Comparison of ENCODE assay signal across 21 cellular contexts in the genomic region with DNA sequence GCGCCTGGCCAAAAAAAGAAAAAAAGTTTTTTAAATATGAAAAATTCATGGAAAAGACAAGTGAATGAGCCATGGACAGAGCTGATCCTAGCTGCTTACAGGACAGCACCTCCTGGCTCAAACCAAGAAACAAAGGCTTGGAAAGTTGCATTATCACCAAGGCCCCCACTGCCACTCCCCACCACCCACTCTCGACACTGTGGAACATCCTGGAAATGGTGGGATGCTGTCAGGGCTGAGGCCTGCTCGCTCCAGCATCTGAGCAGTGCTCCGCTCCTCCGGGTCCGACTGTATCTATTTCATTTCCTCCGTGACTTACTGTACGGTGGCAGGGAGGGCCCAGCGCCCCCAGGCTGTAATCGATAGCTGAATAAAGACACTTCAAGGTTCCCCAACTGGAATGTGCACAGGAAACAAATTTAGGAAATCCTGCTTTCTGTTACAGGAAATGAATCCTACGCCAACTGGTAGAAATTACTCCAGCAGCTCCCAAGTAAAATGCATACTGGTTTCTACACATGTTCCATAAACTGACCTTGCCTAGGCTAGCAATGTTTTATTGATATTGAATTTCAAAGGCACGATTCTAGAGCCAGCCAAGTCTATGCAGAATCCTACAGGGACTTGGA.
DNase-seq lines count a peak whose midpoint lies in the region; ATAC-seq and TF ChIP-seq lines count a peak whose summit lies in the region.
"Had no signal": no experiment of that assay in that cellular context is flagged by ENCODE, and none has a peak within 500 bp of the region (broad histone marks: within the 10 kb centered on the region; RNA-seq: fewer than 3 reads in every experiment).

No MANE protein-coding gene starts in this region.

- peaks cover 9% of the 10 kb centered on the region for H3K4me1 ChIP-seq in lower lobe of right lung

- POLR2A ChIA-PET in activated CD4-positive, alpha-beta T cell treated with anti-CD3 and anti-CD28 coated beads for 36 hours (lab: Charles Lee), result no interaction called here

- no peaks in the 10 kb centered on the region for H3K36me3 Mint-ChIP-seq in CD14-positive monocyte
- H3K36me3 Mint-ChIP-seq in activated CD4-positive, alpha-beta T cell treated with anti-CD3 and anti-CD28 coated beads for 36 hours (ENCODE audit: low read depth), result no peaks in the 10 kb centered on the region
- no peaks in the 10 kb centered on the region for H3K36me3 Mint-ChIP-seq in activated naive CD4-positive, alpha-beta T cell treated with anti-CD3 and anti-CD28 coated beads for 36 hours (ENCODE audit: low read depth)
- H3K36me3 Mint-ChIP-seq: activated naive CD8-positive, alpha-beta T cell treated with anti-CD3 and anti-CD28 coated beads, Interleukin-2, amount 10 ng/mL, durations not matched to agents 7 days and 5 days; IgD-negative memory B cell; natural killer cell treated with Interleukin-12 subunit alpha and Interleukin-12 subunit beta and Interleukin-15 and Interleukin-18, amount 100 ng/mL, for 72 hours had no signal

- CTCF ChIA-PET in activated CD4-positive, alpha-beta T cell treated with anti-CD3 and anti-CD28 coated beads for 36 hours (lab: Charles Lee), result no interaction called here
- CTCF ChIA-PET in activated naive CD4-positive, alpha-beta T cell treated with anti-CD3 and anti-CD28 coated beads for 36 hours (lab: Charles Lee), result interaction anchor here (1.2 kb wide), 1 partner anchor 12 kb away, joined by 4 read pairs; no protein-coding TSS in a partner anchor

- no peak for DNase-seq in CD14-positive monocyte (ENCODE audit: low spot score)
- peak; percentile 26 for DNase-seq in choroid plexus epithelial cell (ENCODE audit: low read depth)
- no peak for DNase-seq in lower lobe of right lung
- no peak for DNase-seq in sciatic nerve (ENCODE audit: low spot score)
- DNase-seq in activated CD4-positive, alpha-beta T cell treated with anti-CD3 and anti-CD28 coated beads for 36 hours, result no peak
- no peak for DNase-seq in activated naive CD4-positive, alpha-beta T cell treated with anti-CD3 and anti-CD28 coated beads for 36 hours
- DNase-seq in EL, result no peak
- no peak for DNase-seq in NCI-H2107 (lab: John Stamatoyannopoulos, UW)
- DNase-seq: activated CD4-positive, alpha-beta T cell treated with anti-CD3 and anti-CD28 coated beads, Interleukin-2, amount 50 U/mL, for 48 hours; activated CD4-positive, CD25-positive, alpha-beta regulatory T cell; activated naive CD8-positive, alpha-beta T cell treated with anti-CD3 and anti-CD28 coated beads, Interleukin-2, amount 10 ng/mL, durations not matched to agents 7 days and 5 days; left colon; NCI-H510A; PC-9; SIG-M5; upper lobe of left lung had no signal

- H3K27me3 Mint-ChIP-seq in CD14-positive monocyte (ENCODE audit: low read depth in 3 of 3), result peaks cover 0 to 2% (median 0%) of the 10 kb centered on the region in 3 donors
- H3K27me3 Mint-ChIP-seq in activated CD4-positive, alpha-beta T cell treated with anti-CD3 and anti-CD28 coated beads for 36 hours, result no peaks in the 10 kb centered on the region
- H3K27me3 Mint-ChIP-seq in activated naive CD4-positive, alpha-beta T cell treated with anti-CD3 and anti-CD28 coated beads for 36 hours (ENCODE audit: low read depth), result no peaks in the 10 kb centered on the region
- H3K27me3 Mint-ChIP-seq: central memory CD8-positive, alpha-beta T cell; natural killer cell treated with Interleukin-12 subunit alpha and Interleukin-12 subunit beta and Interleukin-15 and Interleukin-18, amount 100 ng/mL, for 72 hours had no signal

- H3K27ac Mint-ChIP-seq in CD14-positive monocyte, result peak overlapping the region; percentile 75 to 90 (median 88)
- H3K27ac Mint-ChIP-seq in activated CD4-positive, alpha-beta T cell treated with anti-CD3 and anti-CD28 coated beads for 36 hours, result no peak overlapping the region
- no peak overlapping the region for H3K27ac Mint-ChIP-seq in activated naive CD4-positive, alpha-beta T cell treated with anti-CD3 and anti-CD28 coated beads for 36 hours
- H3K27ac Mint-ChIP-seq: activated naive CD8-positive, alpha-beta T cell treated with anti-CD3 and anti-CD28 coated beads, Interleukin-2, amount 10 ng/mL, durations not matched to agents 7 days and 5 days had no signal

- H3K4me1 Mint-ChIP-seq in CD14-positive monocyte, result peaks cover 27% of the 10 kb centered on the region
- no peaks in the 10 kb centered on the region for H3K4me1 Mint-ChIP-seq in activated CD4-positive, alpha-beta T cell treated with anti-CD3 and anti-CD28 coated beads for 36 hours
- no peaks in the 10 kb centered on the region for H3K4me1 Mint-ChIP-seq in activated naive CD4-positive, alpha-beta T cell treated with anti-CD3 and anti-CD28 coated beads for 36 hours (ENCODE audit: low read depth)
- H3K4me1 Mint-ChIP-seq: activated naive CD8-positive, alpha-beta T cell treated with anti-CD3 and anti-CD28 coated beads, Interleukin-2, amount 10 ng/mL, durations not matched to agents 7 days and 5 days; central memory CD8-positive, alpha-beta T cell had no signal

- H3K4me3 ChIP-seq in choroid plexus epithelial cell (ENCODE audit: low read depth, low read length) (no peak overlapping the region), lower lobe of right lung (no peak overlapping the region)
- H3K4me3 ChIP-seq: PC-9, upper lobe of left lung had no signal

- H3K36me3 ChIP-seq in lower lobe of right lung, result no peaks in the 10 kb centered on the region

- intact Hi-C loops in CD14-positive monocyte (cut with micrococcal nuclease) (loop anchor here in 1 of 2 donors (2.0 kb wide), 1 partner anchor 21 kb away; no protein-coding TSS in a partner anchor), lower lobe of right lung (cut with DNase I) (no loop called here), sciatic nerve (cut with DNase I) (no loop called here)
- intact Hi-C loops in activated CD4-positive, alpha-beta T cell treated with anti-CD3 and anti-CD28 coated beads for 36 hours (cut with DNase I, micrococcal nuclease), result no loop called here
- intact Hi-C loops in activated naive CD4-positive, alpha-beta T cell treated with anti-CD3 and anti-CD28 coated beads for 36 hours (cut with micrococcal nuclease), result no loop called here

- H3K27ac ChIP-seq in lower lobe of right lung, result peak overlapping the region; percentile 8
- H3K27ac ChIP-seq: HL-60, PC-9 had no signal

- TF ChIP-seq CTCF in CD14-positive monocyte (IDR thresholded peaks at IDR 0.05), result no peak
- no peak for TF ChIP-seq CTCF in choroid plexus epithelial cell (conservative IDR thresholded peaks at IDR 0.05; ENCODE audit: low read depth, low read length)
- no peak for TF ChIP-seq CTCF in lower lobe of right lung (IDR thresholded peaks at IDR 0.05)

- no peaks in the 10 kb centered on the region for H3K9me3 Mint-ChIP-seq in CD14-positive monocyte
- no peaks in the 10 kb centered on the region for H3K9me3 Mint-ChIP-seq in activated CD4-positive, alpha-beta T cell treated with anti-CD3 and anti-CD28 coated beads for 36 hours (ENCODE audit: low read depth)
- no peaks in the 10 kb centered on the region for H3K9me3 Mint-ChIP-seq in activated naive CD4-positive, alpha-beta T cell treated with anti-CD3 and anti-CD28 coated beads for 36 hours
- H3K9me3 Mint-ChIP-seq: activated naive CD8-positive, alpha-beta T cell treated with anti-CD3 and anti-CD28 coated beads, Interleukin-2, amount 10 ng/mL, durations not matched to agents 7 days and 5 days; central memory CD8-positive, alpha-beta T cell; IgD-negative memory B cell; natural killer cell treated with Interleukin-12 subunit alpha and Interleukin-12 subunit beta and Interleukin-15 and Interleukin-18, amount 100 ng/mL, for 72 hours had no signal

- no peaks in the 10 kb centered on the region for H3K9me3 ChIP-seq in lower lobe of right lung
- H3K9me3 ChIP-seq: upper lobe of left lung had no signal

- H3K27me3 ChIP-seq in lower lobe of right lung (ENCODE audit: low read depth), result no peaks in the 10 kb centered on the region
- H3K27me3 ChIP-seq: upper lobe of left lung had no signal

- ATAC-seq in lower lobe of right lung (no peak), sciatic nerve (peak; percentile 16)
- no peak for ATAC-seq in activated CD4-positive, alpha-beta T cell treated with anti-CD3 and anti-CD28 coated beads for 36 hours
- ATAC-seq: HCT116; left colon; natural killer cell treated with Interleukin-12 subunit alpha and Interleukin-12 subunit beta and Interleukin-15 and Interleukin-18, amount 100 ng/mL, for 72 hours had no signal

- H3K4me3 Mint-ChIP-seq in CD14-positive monocyte, result peak overlapping the region; percentile 12 to 75
- H3K4me3 Mint-ChIP-seq in activated CD4-positive, alpha-beta T cell treated with anti-CD3 and anti-CD28 coated beads for 36 hours, result no peak overlapping the region
- no peak overlapping the region for H3K4me3 Mint-ChIP-seq in activated naive CD4-positive, alpha-beta T cell treated with anti-CD3 and anti-CD28 coated beads for 36 hours
- H3K4me3 Mint-ChIP-seq: activated naive CD8-positive, alpha-beta T cell treated with anti-CD3 and anti-CD28 coated beads, Interleukin-2, amount 10 ng/mL, durations not matched to agents 7 days and 5 days; central memory CD8-positive, alpha-beta T cell; IgD-negative memory B cell; natural killer cell treated with Interleukin-12 subunit alpha and Interleukin-12 subunit beta and Interleukin-15 and Interleukin-18, amount 100 ng/mL, for 72 hours had no signal

Comparison
In these comparisons a context has a peak if more than half of its experiments do, and no peak if none do; other contexts are left out.
1. H3K27ac Mint-ChIP-seq: peak in CD14-positive monocyte (7 of 7); none in activated CD4-positive, alpha-beta T cell treated with anti-CD3 and anti-CD28 coated beads for 36 hours (single experiment) and activated naive CD4-positive, alpha-beta T cell treated with anti-CD3 and anti-CD28 coated beads for 36 hours (single experiment).
2. H3K4me3 Mint-ChIP-seq: peak in CD14-positive monocyte (2 of 2); none in activated CD4-positive, alpha-beta T cell treated with anti-CD3 and anti-CD28 coated beads for 36 hours (single experiment) and activated naive CD4-positive, alpha-beta T cell treated with anti-CD3 and anti-CD28 coated beads for 36 hours (single experiment).